Comparison of ENCODE assay signal across 8 cellular contexts in genomic region chr17:700504-701094, GRCh38. TPM values are rescaled to one million over a fixed set of nuclear protein-coding genes. Genes with fewer than 3 reads are reported as not detected.
DNase-seq lines count a peak whose midpoint lies in the region; FAIRE-seq and TF ChIP-seq lines count a peak whose summit lies in the region.

No MANE protein-coding gene starts in this region.

- H3K4me1 ChIP-seq in BE2C = no peaks in the 10 kb centered on the region

- no peaks in the 10 kb centered on the region for H3K9me2 ChIP-seq in neural cell (ENCODE audit: insufficient read depth, low read length)

- no peak overlapping the region for H2AFZ ChIP-seq in neural cell (ENCODE audit: low read depth, low read length)

- CTCF ChIA-PET in activated naive CD4-positive, alpha-beta T cell treated with anti-CD3 and anti-CD28 coated beads for 36 hours (lab: Charles Lee) = interaction anchor here (0.6 to 9.2 kb wide), 33 partner anchors 9 to 555 kb away, joined by 3 to 124 read pairs (median 4); partner anchors contain the start of gene NXN

- H3K27ac Mint-ChIP-seq in activated naive CD4-positive, alpha-beta T cell treated with anti-CD3 and anti-CD28 coated beads for 36 hours = no peak overlapping the region

- TF ChIP-seq EP300 in neural cell (conservative IDR thresholded peaks at IDR 0.05; ENCODE audit: poor library complexity, severe bottlenecking) = no peak

- no peak for DNase-seq in BE2C
- peak; percentile 30 for DNase-seq in GM18507 (ENCODE audit: extremely low spot score, insufficient read length, low read depth)
- peak; percentile 31 for DNase-seq in RCC 7860 (ENCODE audit: low spot score)
- peak; percentile 63 for DNase-seq in epidermal melanocyte (ENCODE audit: insufficient read length, low spot score)
- no peak for DNase-seq in activated CD8-positive, alpha-beta memory T cell treated with anti-CD3 and anti-CD28 coated beads for 24 hours
- no peak for DNase-seq in ureter (ENCODE audit: low spot score)
- DNase-seq in activated naive CD4-positive, alpha-beta T cell treated with anti-CD3 and anti-CD28 coated beads for 36 hours = no peak

- 0 out of 2 replicates have a peak, but pooled peaks cover 2% of the 10 kb centered on the region for H3K36me3 ChIP-seq in BE2C
- peaks cover 10% of the 10 kb centered on the region for H3K36me3 ChIP-seq in neural cell (ENCODE audit: insufficient read depth, low read length)

- H3K9me3 ChIP-seq in BE2C (no peaks in the 10 kb centered on the region), neural cell (ENCODE audit: low read length) (no peaks in the 10 kb centered on the region)

- H4K20me1 ChIP-seq in neural cell (ENCODE audit: insufficient read depth) = no peaks in the 10 kb centered on the region

- H3K27ac ChIP-seq in neural cell (ENCODE audit: low read length) = no peak overlapping the region

- TF ChIP-seq CTCF in BE2C (IDR thresholded peaks at IDR 0.05; ENCODE audit: low read depth, low read length) (peak; percentile 38; the same call in 1 of the 2 replicates), neural cell (IDR thresholded peaks at IDR 0.05; ENCODE audit: poor library complexity, severe bottlenecking) (peak; percentile 83)

- intact Hi-C loops in activated naive CD4-positive, alpha-beta T cell treated with anti-CD3 and anti-CD28 coated beads for 36 hours (cut with micrococcal nuclease) = loop anchor here (1.0 to 10.0 kb wide), 2 partner anchors 288 to 306 kb away; no protein-coding TSS in a partner anchor

- H3K27me3 Mint-ChIP-seq in activated naive CD4-positive, alpha-beta T cell treated with anti-CD3 and anti-CD28 coated beads for 36 hours (ENCODE audit: low read depth) = no peaks in the 10 kb centered on the region

- peak; percentile 84 for TF ChIP-seq RAD21 in neural cell (conservative IDR thresholded peaks at IDR 0.05)

- no peaks in the 10 kb centered on the region for H3F3A ChIP-seq in neural cell (ENCODE audit: insufficient read depth, low read length, poor library complexity, severe bottlenecking)

- FAIRE-seq in GM18507 (lab: Jason Lieb, UNC) (peak; percentile 74), RCC 7860 (lab: Jason Lieb, UNC) (peak; percentile 72)

- H3K4me3 Mint-ChIP-seq in activated naive CD4-positive, alpha-beta T cell treated with anti-CD3 and anti-CD28 coated beads for 36 hours = no peak overlapping the region

- H3K9me3 Mint-ChIP-seq in activated naive CD4-positive, alpha-beta T cell treated with anti-CD3 and anti-CD28 coated beads for 36 hours = no peaks in the 10 kb centered on the region

- no peak overlapping the region for H3K4me3 ChIP-seq in BE2C (ENCODE audit: low read depth, low read length)
- H3K4me3 ChIP-seq in neural cell (ENCODE audit: low read length) = no peak overlapping the region

- H3K79me2 ChIP-seq in neural cell (replicated peaks; ENCODE audit: insufficient read depth, low read length) = peaks cover 5% of the 10 kb centered on the region

- peaks cover 2% of the 10 kb centered on the region for H3K4me1 Mint-ChIP-seq in activated naive CD4-positive, alpha-beta T cell treated with anti-CD3 and anti-CD28 coated beads for 36 hours (ENCODE audit: low read depth)

- H3K9ac ChIP-seq in neural cell (ENCODE audit: low read length) = no peak overlapping the region

- H3K4me2 ChIP-seq in neural cell (ENCODE audit: low read length) = no peak overlapping the region

- H3K27me3 ChIP-seq in BE2C = no peaks in the 10 kb centered on the region
- no peaks in the 10 kb centered on the region for H3K27me3 ChIP-seq in neural cell (ENCODE audit: insufficient read depth, low read depth, low read length)

- peaks cover 6% of the 10 kb centered on the region for H3K36me3 Mint-ChIP-seq in activated naive CD4-positive, alpha-beta T cell treated with anti-CD3 and anti-CD28 coated beads for 36 hours (ENCODE audit: low read depth)

TF ChIP-seq in neural cell, 6 proteins besides CTCF, POLR2A, EP300 and RAD21:
- TF ChIP-seq REST (IDR thresholded peaks at IDR 0.05; ENCODE audit: borderline replicate concordance) (no peak), TAF1 (IDR thresholded peaks at IDR 0.05; ENCODE audit: low read depth) (no peak), EZH2 (IDR thresholded peaks at IDR 0.05; ENCODE audit: borderline replicate concordance, insufficient read depth, low read length, poor library complexity, severe bottlenecking) (no peak), POLR2AphosphoS5 (IDR thresholded peaks at IDR 0.05) (no peak), MXI1 (conservative IDR thresholded peaks at IDR 0.05; ENCODE audit: poor library complexity, severe bottlenecking) (no peak), SMC3 (conservative IDR thresholded peaks at IDR 0.05; ENCODE audit: poor library complexity) (peak; percentile 82)
TF ChIP-seq in neural cell: peak in this region for 1.

RNA-seq across cellular contexts. Expression of gene VPS53, which starts 14.0 kb away (rescaled TPM):
- 28.1 TPM for polyA plus RNA-seq in BE2C (2012; ENCODE audit: insufficient read depth, insufficient read length, low read depth)
- 6.4 and 8.3 TPM in 2 replicates for polyA plus RNA-seq in neural cell
- polyA minus RNA-seq in neural cell = 33.6 and 54.3 TPM in 2 replicates
- 126 TPM for total RNA-seq in ureter
- total RNA-seq in activated naive CD4-positive, alpha-beta T cell treated with anti-CD3 and anti-CD28 coated beads for 36 hours = 10 to 100 TPM; 42.9 to 49.8 TPM

RNA-seq across cellular contexts. Expression of gene TLCD3A, which starts 31.8 kb away (rescaled TPM):
- polyA plus RNA-seq in BE2C (2012; ENCODE audit: insufficient read depth, insufficient read length, low read depth) = 8.8 TPM
- 17.0 and 24.1 TPM in 2 replicates for polyA plus RNA-seq in neural cell
- 21.5 and 33.8 TPM in 2 replicates for polyA minus RNA-seq in neural cell
- total RNA-seq in ureter = 38.3 TPM
- total RNA-seq in activated naive CD4-positive, alpha-beta T cell treated with anti-CD3 and anti-CD28 coated beads for 36 hours = 1 to 10 TPM; 2.7 to 3.0 TPM

RNA-seq across cellular contexts. Expression of gene GEMIN4, which starts 51.5 kb away (rescaled TPM):
- 10.3 TPM for polyA plus RNA-seq in BE2C (2012; ENCODE audit: insufficient read depth, insufficient read length, low read depth)
- 3.6 and 4.5 TPM in 2 replicates for polyA plus RNA-seq in neural cell
- 8.3 and 9.4 TPM in 2 replicates for polyA minus RNA-seq in neural cell
- total RNA-seq in ureter = 26.7 TPM
- 10 to 100 TPM; 29.7 to 29.9 TPM for total RNA-seq in activated naive CD4-positive, alpha-beta T cell treated with anti-CD3 and anti-CD28 coated beads for 36 hours

Comparison
In these comparisons a context has a peak if more than half of its experiments do, and no peak if none do; other contexts are left out.
1. DNase-seq: peak in GM18507 (single experiment), RCC 7860 (single experiment) and epidermal melanocyte (single experiment); none in BE2C (single experiment), activated CD8-positive, alpha-beta memory T cell treated with anti-CD3 and anti-CD28 coated beads for 24 hours (single experiment), ureter (single experiment) and activated naive CD4-positive, alpha-beta T cell treated with anti-CD3 and anti-CD28 coated beads for 36 hours (single experiment).